In the genomic region with DNA sequence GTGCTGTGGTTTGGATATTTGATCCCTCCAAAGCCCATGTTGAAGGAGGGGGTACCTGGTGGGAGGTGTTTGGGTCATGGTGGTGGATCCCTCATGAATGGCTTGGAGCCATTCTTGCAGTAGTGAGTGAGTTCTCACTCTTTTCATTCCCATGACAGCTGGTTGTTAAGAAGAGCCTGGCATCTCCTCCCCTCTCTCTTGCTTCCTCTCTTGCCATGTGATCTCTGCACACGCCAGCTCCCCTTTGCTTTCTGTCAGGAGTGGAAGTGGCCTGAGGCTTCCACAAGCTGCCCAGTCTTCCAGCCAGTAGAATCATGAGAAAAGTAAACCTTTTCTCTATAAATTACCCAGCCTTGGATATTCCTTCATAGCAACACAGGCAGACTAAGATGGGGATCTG, we compare ENCODE assay signal across 30 cellular contexts. TPM values are rescaled to one million over a fixed set of nuclear protein-coding genes. Genes with fewer than 3 reads are reported as not detected.
"Had no signal": no experiment of that assay in that cellular context is flagged by ENCODE, and none has a peak within 500 bp of the region (broad histone marks: within the 10 kb centered on the region; RNA-seq: fewer than 3 reads in every experiment).

No MANE protein-coding gene starts in this region.

- H3K4me3 ChIP-seq: SJCRH30 had no signal

- DNase-seq: activated CD4-positive, alpha-beta T cell treated with anti-CD3 and anti-CD28 coated beads for 4 hours; activated CD8-positive, alpha-beta memory T cell treated with anti-CD3 and anti-CD28 coated beads, Interleukin-2, amount 50 U/mL, for 4 hours; activated CD8-positive, alpha-beta T cell treated with anti-CD3 and anti-CD28 coated beads for 36 hours; activated gamma-delta T cell treated with Interleukin-2 at 50 U/mL for 16 hours; activated naive CD4-positive, alpha-beta T cell treated with anti-CD3 and anti-CD28 coated beads, Interleukin-2, amount 50 U/mL, for 16 hours; activated naive CD8-positive, alpha-beta T cell treated with anti-CD3 and anti-CD28 coated beads, Interleukin-2, amount 50 U/mL, for 24 hours; activated T-cell treated with anti-CD3 and anti-CD28 coated beads, Interleukin-2, amount 50 U/mL, for 72 hours; amniotic stem cell; KG1; NCI-H1048; NCI-H146; NCI-H187 treated with DMSO at 0.1 percent for 48 hours; NCI-H2171; NCI-H2227 treated with DMSO at 0.1 percent for 48 hours; NCI-H446 treated with DMSO at 0.1 percent for 48 hours; NCI-H524 treated with DMSO at 0.1 percent for 48 hours; NK-92 treated with Interleukin-12 subunit alpha and Interleukin-12 subunit beta, amount 100 ng/mL, for 24 hours; OCI-M1; RPMI8226; SJCRH30; SK-N-SH; T-helper 1 cell had no signal

- H3K9me3 ChIP-seq: SJCRH30, SK-N-SH had no signal

- H3K27ac ChIP-seq: SJCRH30 had no signal

- H3K36me3 ChIP-seq: SJCRH30 had no signal

- H3K4me1 ChIP-seq: SJCRH30 had no signal

RNA-seq across cellular contexts. Expression of a gene that starts 8.6 kb away (rescaled TPM):
- total RNA-seq: LHCN-M2 had no signal

RNA-seq across cellular contexts. Expression of a gene that starts 31.0 kb away (rescaled TPM):
- total RNA-seq: activated CD8-positive, alpha-beta T cell treated with anti-CD3 and anti-CD28 coated beads for 36 hours; activated T-helper 2 cell treated with anti-CD3 and anti-CD28 coated beads, Interferon-gamma antibody, Interleukin-2, Interleukin-4, amounts not matched to agents 10 μg/mL and 5 μg/mL and 100 μg/mL, durations not matched to agents 14 hours and 24 hours and 36 hours; astrocyte; cardiac septum; chondrocyte; LHCN-M2; M059J; Right ventricle myocardium inferior; SJCRH30; T-helper 2 cell treated with Interferon-gamma antibody and Interleukin-4, amounts not matched to agents 100 ng/mL and 5 ng/mL, for 36 hours had no signal
